In the genomic region with DNA sequence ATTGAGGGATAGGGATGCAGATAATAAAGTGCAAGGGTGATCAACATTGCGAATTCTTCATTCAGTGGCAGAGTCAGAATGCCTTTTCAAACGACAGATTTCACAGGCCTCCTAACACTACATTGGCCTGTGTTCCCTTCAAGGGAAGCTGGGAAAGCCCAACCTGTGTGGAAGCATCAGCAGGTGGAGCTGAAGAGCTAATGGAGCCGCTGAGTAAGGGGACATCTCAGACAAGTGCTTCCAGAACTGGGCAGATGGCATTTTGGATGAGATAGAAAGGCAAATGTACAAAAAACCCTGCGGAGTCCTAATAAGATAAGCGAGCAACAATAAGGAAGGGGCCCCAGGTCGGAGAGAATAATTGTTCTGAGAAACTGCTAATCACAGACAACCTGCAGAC, we compare ENCODE assay signal across 9 cellular contexts. TPM values are rescaled to one million over a fixed set of nuclear protein-coding genes. Genes with fewer than 3 reads are reported as not detected.
DNase-seq lines count a peak whose midpoint lies in the region; ATAC-seq and TF ChIP-seq lines count a peak whose summit lies in the region.
"Had no signal": no experiment of that assay in that cellular context is flagged by ENCODE, and none has a peak within 500 bp of the region (broad histone marks: within the 10 kb centered on the region; RNA-seq: fewer than 3 reads in every experiment).

No MANE protein-coding gene starts in this region.

- H3K36me3 Mint-ChIP-seq in chondrocyte (ENCODE audit: low read depth) (no peaks in the 10 kb centered on the region), neural crest cell (ENCODE audit: low read depth) (no peaks in the 10 kb centered on the region)

- H3K4me1 Mint-ChIP-seq in chondrocyte (ENCODE audit: low read depth) (peaks cover 4% of the 10 kb centered on the region), neural crest cell (peaks cover 25% of the 10 kb centered on the region)

- no peak overlapping the region for H3K4me3 Mint-ChIP-seq in chondrocyte (ENCODE audit: unreplicated experiment)
- no peak overlapping the region for H3K4me3 Mint-ChIP-seq in neural crest cell

- DNase-seq in GM10266 (ENCODE audit: extremely low spot score): peak; percentile 13
- DNase-seq in NCI-H2081 treated with DMSO at 0.1 percent for 48 hours (lab: John Stamatoyannopoulos, UW): peak; percentile 7
- no peak for DNase-seq in chondrocyte (ENCODE audit: low spot score)
- DNase-seq in neural crest cell (ENCODE audit: low read depth, low spot score): no peak
- DNase-seq in germinal center (ENCODE audit: low spot score): no peak
- DNase-seq: activated T-cell treated with anti-CD3 and anti-CD28 coated beads, Interleukin-2, amount 50 U/mL, for 48 hours had no signal

- H3K27me3 Mint-ChIP-seq in chondrocyte (ENCODE audit: low read depth) (peaks cover 36% of the 10 kb centered on the region), neural crest cell (ENCODE audit: low read depth) (peaks cover under 1% of the 10 kb centered on the region)

- ATAC-seq in GM19452 (IDR thresholded peaks at IDR 0.05; ENCODE audit: unreplicated experiment): no peak
- no peak for ATAC-seq in HG02885 (IDR thresholded peaks at IDR 0.05; ENCODE audit: poor library complexity, unreplicated experiment)
- no peak for ATAC-seq in HG03520 (IDR thresholded peaks at IDR 0.05; ENCODE audit: unreplicated experiment)

- H3K9me3 Mint-ChIP-seq in chondrocyte (ENCODE audit: low read depth) (no peaks in the 10 kb centered on the region), neural crest cell (no peaks in the 10 kb centered on the region)

- H3K27ac Mint-ChIP-seq in chondrocyte (ENCODE audit: unreplicated experiment) (no peak overlapping the region), neural crest cell (ENCODE audit: unreplicated experiment) (no peak overlapping the region)

- peak; percentile 52 for TF ChIP-seq CTCF in GM10266 (IDR thresholded peaks at IDR 0.05; ENCODE audit: control insufficient read depth, insufficient read depth, low read depth, missing control alignments)
- peak; percentile 73 for TF ChIP-seq CTCF in chondrocyte (IDR thresholded peaks at IDR 0.05)
- peak; percentile 55 for TF ChIP-seq CTCF in neural crest cell (conservative IDR thresholded peaks at IDR 0.05)

RNA-seq across cellular contexts. Expression of a gene that starts 8.5 kb away (rescaled TPM):
- total RNA-seq in chondrocyte (not detected in 3 replicates), neural crest cell (0.16 TPM in 1 of 2 replicates, not detected in the other)

Comparison
In these comparisons a context has a peak if more than half of its experiments do, and no peak if none do; other contexts are left out.
1. DNase-seq: peak in GM10266 (single experiment) and NCI-H2081 treated with DMSO at 0.1 percent for 48 hours (single experiment); none in chondrocyte (single experiment), neural crest cell (single experiment) and germinal center (single experiment).
2. Peak in every context shown above with its lines, with median percentiles within 50 percentile points of each other: CTCF ChIP-seq.